In genomic region chr20:38940644-38941043, GRCh38 we compare ENCODE assay signal across 22 cellular contexts.
"Had no signal": no experiment of that assay in that cellular context is flagged by ENCODE, and none has a peak within 500 bp of the region (broad histone marks: within the 10 kb centered on the region; RNA-seq: fewer than 3 reads in every experiment).

No MANE protein-coding gene starts in this region.

- DNase-seq: activated CD4-positive, alpha-beta T cell treated with anti-CD3 and anti-CD28 coated beads for 1 hour; activated CD4-positive, alpha-beta T cell treated with anti-CD3 and anti-CD28 coated beads, Interleukin-2, amount 10 ng/mL, durations not matched to agents 24 days and 14 days; activated CD8-positive, alpha-beta memory T cell treated with anti-CD3 and anti-CD28 coated beads, Interleukin-2, amount 50 U/mL, for 4 hours; activated CD8-positive, alpha-beta T cell treated with anti-CD3 and anti-CD28 coated beads for 36 hours; activated T-cell treated with anti-CD3 and anti-CD28 coated beads, Interleukin-2, amount 50 U/mL, for 72 hours; aorta; central memory CD4-positive, alpha-beta T cell; Karpas-422; NCI-H1105 treated with DMSO at 0.1 percent for 48 hours; NCI-H1436 treated with DMSO at 0.1 percent for 48 hours; NCI-H187; NCI-H2081; NCI-H446; NCI-H524; PC-3; SIG-M5; T-helper 17 cell; T-helper 9 cell had no signal

- FAIRE-seq: bronchial epithelial cell, K562 had no signal

- H3K4me3 Mint-ChIP-seq: activated CD4-positive, alpha-beta T cell treated with anti-CD3 and anti-CD28 coated beads, Interleukin-2, amount 10 ng/mL, durations not matched to agents 24 days and 14 days; activated CD8-positive, alpha-beta T cell treated with anti-CD3 and anti-CD28 coated beads for 36 hours; activated naive CD4-positive, alpha-beta T cell treated with anti-CD3 and anti-CD28 coated beads, Interleukin-2, amount 50 U/mL, for 24 hours; activated T-cell treated with anti-CD3 and anti-CD28 coated beads, Interleukin-2, amount 50 U/mL, for 72 hours; T-helper 17 cell; WTC11 had no signal

- H3K4me3 ChIP-seq: K562 had no signal

- H3K27ac Mint-ChIP-seq: activated CD4-positive, alpha-beta T cell treated with anti-CD3 and anti-CD28 coated beads, Interleukin-2, amount 10 ng/mL, durations not matched to agents 24 days and 14 days; activated CD8-positive, alpha-beta T cell treated with anti-CD3 and anti-CD28 coated beads for 36 hours; activated naive CD4-positive, alpha-beta T cell treated with anti-CD3 and anti-CD28 coated beads, Interleukin-2, amount 50 U/mL, for 24 hours; T-helper 17 cell had no signal

- H3K27me3 Mint-ChIP-seq: activated CD4-positive, alpha-beta T cell treated with anti-CD3 and anti-CD28 coated beads, Interleukin-2, amount 10 ng/mL, durations not matched to agents 24 days and 14 days; activated CD8-positive, alpha-beta T cell treated with anti-CD3 and anti-CD28 coated beads for 36 hours; activated naive CD4-positive, alpha-beta T cell treated with anti-CD3 and anti-CD28 coated beads, Interleukin-2, amount 50 U/mL, for 24 hours; T-helper 17 cell had no signal

- H3K36me3 Mint-ChIP-seq: activated naive CD4-positive, alpha-beta T cell treated with anti-CD3 and anti-CD28 coated beads, Interleukin-2, amount 50 U/mL, for 24 hours had no signal

- H3K9me3 Mint-ChIP-seq: activated CD4-positive, alpha-beta T cell treated with anti-CD3 and anti-CD28 coated beads, Interleukin-2, amount 10 ng/mL, durations not matched to agents 24 days and 14 days; activated CD8-positive, alpha-beta T cell treated with anti-CD3 and anti-CD28 coated beads for 36 hours; activated naive CD4-positive, alpha-beta T cell treated with anti-CD3 and anti-CD28 coated beads, Interleukin-2, amount 50 U/mL, for 24 hours; activated T-cell treated with anti-CD3 and anti-CD28 coated beads, Interleukin-2, amount 50 U/mL, for 72 hours; WTC11 had no signal

- ATAC-seq: activated CD8-positive, alpha-beta T cell treated with anti-CD3 and anti-CD28 coated beads for 36 hours; K562; PC-3; T-helper 17 cell; WTC11 had no signal

- H3K4me1 Mint-ChIP-seq: activated naive CD4-positive, alpha-beta T cell treated with anti-CD3 and anti-CD28 coated beads, Interleukin-2, amount 50 U/mL, for 24 hours had no signal
